ENCODE assay signal across 8 cellular contexts in the genomic region with DNA sequence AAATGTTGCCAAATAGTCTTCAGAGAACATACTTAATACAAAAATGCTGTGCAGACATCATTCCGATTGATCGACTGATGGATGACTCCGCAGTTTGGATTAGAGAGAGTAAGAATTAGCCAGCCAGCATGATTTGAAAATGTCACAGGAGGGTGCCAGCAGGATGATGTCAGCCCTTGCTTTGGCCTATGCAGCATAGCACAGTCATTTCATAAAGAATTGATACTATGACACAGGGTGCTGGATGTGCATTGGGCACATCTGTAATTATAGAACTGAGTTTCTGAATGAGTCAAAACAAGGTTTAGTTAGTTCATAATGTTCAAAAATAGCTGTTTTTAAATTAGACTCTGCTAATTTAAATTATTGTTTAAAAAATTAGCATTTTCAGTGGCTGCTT. TPM values are rescaled to one million over a fixed set of nuclear protein-coding genes. Genes with fewer than 3 reads are reported as not detected.
DNase-seq lines count a peak whose midpoint lies in the region; ATAC-seq and TF ChIP-seq lines count a peak whose summit lies in the region.

No MANE protein-coding gene starts in this region.

- peak overlapping the region in 3 of 4 donors; percentile 17 to 27 (median 18) for H3K27ac ChIP-seq in gastrocnemius medialis
- no peak overlapping the region for H3K27ac ChIP-seq in naive thymus-derived CD4-positive, alpha-beta T cell (ENCODE audit: low read depth, low read length)

- intact Hi-C loops in gastrocnemius medialis (cut with DNase I; ENCODE audit: low total_unique reads) = no loop called here
- intact Hi-C loops in naive thymus-derived CD4-positive, alpha-beta T cell (cut with micrococcal nuclease) = loop anchor here in 1 of 2 donors (5.0 kb wide), 1 partner anchor 858 kb away; no protein-coding TSS in a partner anchor

- no peaks in the 10 kb centered on the region for H3K27me3 Mint-ChIP-seq in activated CD8-positive, alpha-beta memory T cell treated with anti-CD3 and anti-CD28 coated beads, Interleukin-2, amount 10 ng/mL, durations not matched to agents 7 days and 5 days
- H3K27me3 Mint-ChIP-seq in activated CD4-positive, alpha-beta memory T cell treated with anti-CD3 and anti-CD28 coated beads, Interleukin-2, amount 10 ng/mL, durations not matched to agents 7 days and 5 days = no peaks in the 10 kb centered on the region
- H3K27me3 Mint-ChIP-seq in osteocyte (ENCODE audit: unreplicated experiment) = no peaks in the 10 kb centered on the region
- H3K27me3 Mint-ChIP-seq in naive thymus-derived CD4-positive, alpha-beta T cell = no peaks in the 10 kb centered on the region

- peaks cover 37% of the 10 kb centered on the region for H3K36me3 Mint-ChIP-seq in activated CD8-positive, alpha-beta memory T cell treated with anti-CD3 and anti-CD28 coated beads, Interleukin-2, amount 10 ng/mL, durations not matched to agents 7 days and 5 days
- H3K36me3 Mint-ChIP-seq in activated CD4-positive, alpha-beta memory T cell treated with anti-CD3 and anti-CD28 coated beads, Interleukin-2, amount 10 ng/mL, durations not matched to agents 7 days and 5 days (ENCODE audit: low read depth) = peaks cover 52% of the 10 kb centered on the region
- H3K36me3 Mint-ChIP-seq in osteocyte (ENCODE audit: unreplicated experiment) = peaks cover 54% of the 10 kb centered on the region
- H3K36me3 Mint-ChIP-seq in naive thymus-derived CD4-positive, alpha-beta T cell = peaks cover 3 to 41% (median 26%) of the 10 kb centered on the region in 5 donors

- no peak for TF ChIP-seq CTCF in gastrocnemius medialis (IDR thresholded peaks at IDR 0.05 in 4 of 5, conservative IDR thresholded peaks at IDR 0.05 in 1 of 5)
- TF ChIP-seq CTCF in osteocyte (IDR thresholded peaks at IDR 0.05) = no peak

- peak; percentile 68 for DNase-seq in activated CD8-positive, alpha-beta memory T cell treated with anti-CD3 and anti-CD28 coated beads, Interleukin-2, amount 10 ng/mL, durations not matched to agents 7 days and 5 days
- no peak for DNase-seq in activated CD8-positive, alpha-beta memory T cell treated with anti-CD3 and anti-CD28 coated beads, Interleukin-2, amount 50 U/mL, for 4 hours
- peak; percentile 35 for DNase-seq in activated CD4-positive, alpha-beta memory T cell treated with anti-CD3 and anti-CD28 coated beads, Interleukin-2, amount 10 ng/mL, durations not matched to agents 7 days and 5 days
- DNase-seq in gastrocnemius medialis (no peak), osteocyte (ENCODE audit: extremely low spot score, unreplicated experiment) (no peak), NCI-H2029 treated with DMSO at 0.1 percent for 48 hours (lab: John Stamatoyannopoulos, UW) (no peak)
- DNase-seq in naive thymus-derived CD4-positive, alpha-beta T cell = no peak

- H3K9me3 ChIP-seq in gastrocnemius medialis = no peaks in the 10 kb centered on the region
- no peaks in the 10 kb centered on the region for H3K9me3 ChIP-seq in naive thymus-derived CD4-positive, alpha-beta T cell (ENCODE audit: control insufficient read depth in 2 of 3, low read length in 3 of 3)

- peak overlapping the region; percentile 59 for H3K27ac Mint-ChIP-seq in activated CD8-positive, alpha-beta memory T cell treated with anti-CD3 and anti-CD28 coated beads, Interleukin-2, amount 10 ng/mL, durations not matched to agents 7 days and 5 days
- peak overlapping the region; percentile 54 for H3K27ac Mint-ChIP-seq in activated CD4-positive, alpha-beta memory T cell treated with anti-CD3 and anti-CD28 coated beads, Interleukin-2, amount 10 ng/mL, durations not matched to agents 7 days and 5 days
- no peak overlapping the region for H3K27ac Mint-ChIP-seq in osteocyte (ENCODE audit: unreplicated experiment)
- H3K27ac Mint-ChIP-seq in naive thymus-derived CD4-positive, alpha-beta T cell = peak overlapping the region in 4 of 9 donors; percentile 4 to 43 (median 34)

- in situ Hi-C loops in gastrocnemius medialis (cut with MboI; ENCODE audit: low sequenced_read_pairs in 4 of 4) = no loop called here

- H3K27me3 ChIP-seq in gastrocnemius medialis = no peaks in the 10 kb centered on the region
- H3K27me3 ChIP-seq in naive thymus-derived CD4-positive, alpha-beta T cell (ENCODE audit: control insufficient read depth in 2 of 2, insufficient read depth in 2 of 2, low read length in 2 of 2) = no peaks in the 10 kb centered on the region

- H3K4me1 Mint-ChIP-seq in activated CD8-positive, alpha-beta memory T cell treated with anti-CD3 and anti-CD28 coated beads, Interleukin-2, amount 10 ng/mL, durations not matched to agents 7 days and 5 days = peaks cover 22% of the 10 kb centered on the region
- H3K4me1 Mint-ChIP-seq in activated CD4-positive, alpha-beta memory T cell treated with anti-CD3 and anti-CD28 coated beads, Interleukin-2, amount 10 ng/mL, durations not matched to agents 7 days and 5 days = peaks cover 26% of the 10 kb centered on the region
- peaks cover 4% of the 10 kb centered on the region for H3K4me1 Mint-ChIP-seq in osteocyte (ENCODE audit: unreplicated experiment)
- peaks cover 7 to 53% (median 39%) of the 10 kb centered on the region in 7 donors for H3K4me1 Mint-ChIP-seq in naive thymus-derived CD4-positive, alpha-beta T cell

- POLR2A ChIA-PET in activated CD4-positive, alpha-beta memory T cell treated with anti-CD3 and anti-CD28 coated beads, Interleukin-2, amount 10 ng/mL, durations not matched to agents 7 days and 5 days (lab: Charles Lee) = interaction anchor here (0.6 to 0.8 kb wide), 2 partner anchors 14 to 167 kb away, joined by 3 read pairs; no protein-coding TSS in a partner anchor
- POLR2A ChIA-PET in naive thymus-derived CD4-positive, alpha-beta T cell (lab: Charles Lee) = no interaction called here

- H3K36me3 ChIP-seq in gastrocnemius medialis = peaks cover 0 to 13% of the 10 kb centered on the region in 2 donors
- H3K36me3 ChIP-seq in naive thymus-derived CD4-positive, alpha-beta T cell (ENCODE audit: control insufficient read depth in 2 of 3, insufficient read depth in 3 of 3, low read length in 3 of 3) = peaks cover 5 to 18% (median 7%) of the 10 kb centered on the region in 3 experiments

- no peak for TF ChIP-seq POLR2A in gastrocnemius medialis (IDR thresholded peaks at IDR 0.05)

- no peaks in the 10 kb centered on the region for H3K9me3 Mint-ChIP-seq in activated CD8-positive, alpha-beta memory T cell treated with anti-CD3 and anti-CD28 coated beads, Interleukin-2, amount 10 ng/mL, durations not matched to agents 7 days and 5 days (ENCODE audit: low read depth)
- H3K9me3 Mint-ChIP-seq in activated CD4-positive, alpha-beta memory T cell treated with anti-CD3 and anti-CD28 coated beads, Interleukin-2, amount 10 ng/mL, durations not matched to agents 7 days and 5 days = no peaks in the 10 kb centered on the region
- no peaks in the 10 kb centered on the region for H3K9me3 Mint-ChIP-seq in osteocyte (ENCODE audit: unreplicated experiment)
- no peaks in the 10 kb centered on the region for H3K9me3 Mint-ChIP-seq in naive thymus-derived CD4-positive, alpha-beta T cell

- no peak overlapping the region for H3K4me3 ChIP-seq in gastrocnemius medialis
- H3K4me3 ChIP-seq in naive thymus-derived CD4-positive, alpha-beta T cell (ENCODE audit: low read length) = no peak overlapping the region

- no peak overlapping the region for H3K4me3 Mint-ChIP-seq in activated CD8-positive, alpha-beta memory T cell treated with anti-CD3 and anti-CD28 coated beads, Interleukin-2, amount 10 ng/mL, durations not matched to agents 7 days and 5 days
- H3K4me3 Mint-ChIP-seq in activated CD4-positive, alpha-beta memory T cell treated with anti-CD3 and anti-CD28 coated beads, Interleukin-2, amount 10 ng/mL, durations not matched to agents 7 days and 5 days = no peak overlapping the region
- H3K4me3 Mint-ChIP-seq in osteocyte (ENCODE audit: unreplicated experiment) = no peak overlapping the region
- H3K4me3 Mint-ChIP-seq in naive thymus-derived CD4-positive, alpha-beta T cell = no peak overlapping the region

- peaks cover 11% of the 10 kb centered on the region in 2 donors for H3K4me1 ChIP-seq in gastrocnemius medialis
- H3K4me1 ChIP-seq in naive thymus-derived CD4-positive, alpha-beta T cell (ENCODE audit: control insufficient read depth in 2 of 2, insufficient read depth in 2 of 2, low read length in 2 of 2) = no peaks in the 10 kb centered on the region

- CTCF ChIA-PET in activated CD8-positive, alpha-beta memory T cell treated with anti-CD3 and anti-CD28 coated beads, Interleukin-2, amount 10 ng/mL, durations not matched to agents 7 days and 5 days (lab: Charles Lee) = interaction anchor here (0.6 to 2.1 kb wide), 2 partner anchors 209 to 856 kb away, joined by 3 to 5 read pairs; no protein-coding TSS in a partner anchor
- CTCF ChIA-PET in activated CD4-positive, alpha-beta memory T cell treated with anti-CD3 and anti-CD28 coated beads, Interleukin-2, amount 10 ng/mL, durations not matched to agents 7 days and 5 days (lab: Charles Lee) = interaction anchor here (1.3 kb wide), 1 partner anchor 18 kb away, joined by 5 read pairs; no protein-coding TSS in a partner anchor
- CTCF ChIA-PET in naive thymus-derived CD4-positive, alpha-beta T cell (lab: Charles Lee) = no interaction called here

- ATAC-seq in activated CD8-positive, alpha-beta memory T cell treated with anti-CD3 and anti-CD28 coated beads, Interleukin-2, amount 10 ng/mL, durations not matched to agents 7 days and 5 days = peak; percentile 94
- ATAC-seq in HG02678 (IDR thresholded peaks at IDR 0.05; ENCODE audit: unreplicated experiment) (peak; percentile 91), gastrocnemius medialis (peak in 1 of 2 donors; percentile 62)
- no peak for ATAC-seq in naive thymus-derived CD4-positive, alpha-beta T cell

RNA-seq across cellular contexts. Expression of a gene that starts 21.6 kb away (rescaled TPM):
- total RNA-seq in activated CD8-positive, alpha-beta memory T cell treated with anti-CD3 and anti-CD28 coated beads, Interleukin-2, amount 10 ng/mL, durations not matched to agents 7 days and 5 days = 10 to 100 TPM; 49.7 to 63.2 TPM
- total RNA-seq in activated CD4-positive, alpha-beta memory T cell treated with anti-CD3 and anti-CD28 coated beads, Interleukin-2, amount 10 ng/mL, durations not matched to agents 7 days and 5 days = 10 to 100 TPM; 67.9 to 68.4 TPM
- total RNA-seq in gastrocnemius medialis (under 1 TPM; 0.29 to 0.84 (median 0.60) TPM), osteocyte (44.8 and 45.2 TPM in 2 replicates)
- 10 to 100 TPM; 36.2 to 72.2 (median 55.8) TPM for total RNA-seq in naive thymus-derived CD4-positive, alpha-beta T cell
- 10 to 100 TPM; 19.1 to 29.0 TPM for polyA plus RNA-seq in naive thymus-derived CD4-positive, alpha-beta T cell

RNA-seq across cellular contexts. Expression of a gene that starts 45.9 kb away (rescaled TPM):
- 10 to 100 TPM; 43.5 to 47.3 TPM for total RNA-seq in activated CD8-positive, alpha-beta memory T cell treated with anti-CD3 and anti-CD28 coated beads, Interleukin-2, amount 10 ng/mL, durations not matched to agents 7 days and 5 days
- total RNA-seq in activated CD4-positive, alpha-beta memory T cell treated with anti-CD3 and anti-CD28 coated beads, Interleukin-2, amount 10 ng/mL, durations not matched to agents 7 days and 5 days = 10 to 100 TPM; 47.8 to 52.7 TPM
- total RNA-seq in gastrocnemius medialis = 10 to 100 TPM; 41.3 to 72.9 (median 61.3) TPM
- total RNA-seq in osteocyte = 51.0 and 54.6 TPM in 2 replicates
- total RNA-seq in naive thymus-derived CD4-positive, alpha-beta T cell = 10 to 100 TPM; 42.3 to 98.0 (median 82.8) TPM
- polyA plus RNA-seq in naive thymus-derived CD4-positive, alpha-beta T cell = 10 to 100 TPM; 26.8 to 31.1 TPM

Comparison
In these comparisons a context has a peak if more than half of its experiments do, and no peak if none do; other contexts are left out.
1. DNase-seq: peak in activated CD8-positive, alpha-beta memory T cell treated with anti-CD3 and anti-CD28 coated beads, Interleukin-2, amount 10 ng/mL, durations not matched to agents 7 days and 5 days (single experiment) and activated CD4-positive, alpha-beta memory T cell treated with anti-CD3 and anti-CD28 coated beads, Interleukin-2, amount 10 ng/mL, durations not matched to agents 7 days and 5 days (single experiment); none in activated CD8-positive, alpha-beta memory T cell treated with anti-CD3 and anti-CD28 coated beads, Interleukin-2, amount 50 U/mL, for 4 hours (single experiment), gastrocnemius medialis (0 of 2), osteocyte (single experiment), naive thymus-derived CD4-positive, alpha-beta T cell (0 of 9) and NCI-H2029 treated with DMSO at 0.1 percent for 48 hours (single experiment).
2. RNA of a gene that starts 21.6 kb away (total RNA-seq): 67.9 to 68.4 TPM in activated CD4-positive, alpha-beta memory T cell treated with anti-CD3 and anti-CD28 coated beads, Interleukin-2, amount 10 ng/mL, durations not matched to agents 7 days and 5 days, 49.7 to 63.2 TPM in activated CD8-positive, alpha-beta memory T cell treated with anti-CD3 and anti-CD28 coated beads, Interleukin-2, amount 10 ng/mL, durations not matched to agents 7 days and 5 days, 36.2 to 72.2 TPM in naive thymus-derived CD4-positive, alpha-beta T cell and 44.8 to 45.2 TPM in osteocyte; 0.29 to 0.84 TPM in gastrocnemius medialis; every median in the first group is over 10 times any median in the second.